Comparison of ENCODE assay signal across 18 cellular contexts in genomic region chr12:131129839-131130238, GRCh38.
DNase-seq lines count a peak whose midpoint lies in the region; ATAC-seq, FAIRE-seq and TF ChIP-seq lines count a peak whose summit lies in the region.
"Had no signal": no experiment of that assay in that cellular context is flagged by ENCODE, and none has a peak within 500 bp of the region (broad histone marks: within the 10 kb centered on the region; RNA-seq: fewer than 3 reads in every experiment).

No MANE protein-coding gene starts in this region.

- no peaks in the 10 kb centered on the region for H3K36me3 ChIP-seq in kidney (ENCODE audit: control insufficient read depth in 1 of 2, insufficient read depth in 2 of 2, low read length in 2 of 2)
- H3K36me3 ChIP-seq: Peyer's patch had no signal

- peak; percentile 11 for DNase-seq in EL
- peak; percentile 30 for DNase-seq in MV-4-11 (lab: John Stamatoyannopoulos, UW)
- DNase-seq in central memory CD8-positive, alpha-beta T cell (ENCODE audit: low spot score in 2 of 2) = no peak
- peak; percentile 70 for DNase-seq in posterior vena cava (ENCODE audit: low spot score)
- DNase-seq in stimulated activated CD4-positive, alpha-beta T cell treated with anti-CD3 and anti-CD28 coated beads, Interleukin-4, amount 100 ng/mL, for 4 hours = no peak
- DNase-seq in kidney = no peak
- DNase-seq: activated CD4-positive, alpha-beta T cell treated with anti-CD3 and anti-CD28 coated beads, Interleukin-2, amount 10 ng/mL, durations not matched to agents 24 days and 14 days; C1 segment of cervical spinal cord; DMS79 treated with DMSO at 0.1 percent for 48 hours; Karpas-422; NCI-H187; NCI-H524 treated with DMSO at 0.1 percent for 48 hours; occipital lobe; small intestine had no signal

- H3K27me3 Mint-ChIP-seq in central memory CD8-positive, alpha-beta T cell = no peaks in the 10 kb centered on the region
- H3K27me3 Mint-ChIP-seq: activated CD4-positive, alpha-beta T cell treated with anti-CD3 and anti-CD28 coated beads, Interleukin-2, amount 10 ng/mL, durations not matched to agents 24 days and 14 days; stimulated activated naive CD8-positive, alpha-beta T cell treated with anti-CD3 and anti-CD28 coated beads, Interleukin-15, Interleukin-2, amounts not matched to agents 100 ng/mL and 50 ng/mL, for 24 hours had no signal

- no peaks in the 10 kb centered on the region for H3K9me3 Mint-ChIP-seq in central memory CD8-positive, alpha-beta T cell
- H3K9me3 Mint-ChIP-seq: stimulated activated naive CD8-positive, alpha-beta T cell treated with anti-CD3 and anti-CD28 coated beads, Interleukin-15, Interleukin-2, amounts not matched to agents 100 ng/mL and 50 ng/mL, for 24 hours had no signal

- no peak for TF ChIP-seq CTCF in kidney (IDR thresholded peaks at IDR 0.05; ENCODE audit: borderline replicate concordance, extremely low read depth, insufficient read depth)

- intact Hi-C loops in posterior vena cava (cut with DNase I) (loop anchor here (5.0 kb wide), 1 partner anchor 213 kb away; no protein-coding TSS in a partner anchor), kidney (cut with DNase I) (no loop called here)

- H3K27ac Mint-ChIP-seq in central memory CD8-positive, alpha-beta T cell (ENCODE audit: low read depth) = peak overlapping the region; percentile 75
- H3K27ac Mint-ChIP-seq: activated CD4-positive, alpha-beta T cell treated with anti-CD3 and anti-CD28 coated beads, Interleukin-2, amount 10 ng/mL, durations not matched to agents 24 days and 14 days; stimulated activated naive CD8-positive, alpha-beta T cell treated with anti-CD3 and anti-CD28 coated beads, Interleukin-15, Interleukin-2, amounts not matched to agents 100 ng/mL and 50 ng/mL, for 24 hours had no signal

- peaks cover 0 to 3% of the 10 kb centered on the region in 2 donors for H3K4me1 ChIP-seq in kidney (ENCODE audit: control insufficient read depth in 1 of 2, insufficient read depth in 1 of 2, low read depth in 1 of 2, low read length in 2 of 2)

- peaks cover 24% of the 10 kb centered on the region for H3K4me1 Mint-ChIP-seq in central memory CD8-positive, alpha-beta T cell
- H3K4me1 Mint-ChIP-seq: activated CD4-positive, alpha-beta T cell treated with anti-CD3 and anti-CD28 coated beads, Interleukin-2, amount 10 ng/mL, durations not matched to agents 24 days and 14 days had no signal

- H3K27ac ChIP-seq in kidney (ENCODE audit: low read depth in 2 of 2, low read length in 2 of 2) = no peak overlapping the region
- H3K27ac ChIP-seq: Peyer's patch had no signal

- no peaks in the 10 kb centered on the region for H3K36me3 Mint-ChIP-seq in central memory CD8-positive, alpha-beta T cell (ENCODE audit: insufficient read depth)

- H3K9me3 ChIP-seq in kidney (ENCODE audit: control insufficient read depth in 1 of 2, low read length in 2 of 2) = no peaks in the 10 kb centered on the region
- H3K9me3 ChIP-seq: Peyer's patch had no signal

- H3K4me3 ChIP-seq in kidney (ENCODE audit: low read length in 2 of 2) = no peak overlapping the region
- H3K4me3 ChIP-seq: Peyer's patch had no signal

- H3K4me3 Mint-ChIP-seq in central memory CD8-positive, alpha-beta T cell = no peak overlapping the region
- H3K4me3 Mint-ChIP-seq: activated CD4-positive, alpha-beta T cell treated with anti-CD3 and anti-CD28 coated beads, Interleukin-2, amount 10 ng/mL, durations not matched to agents 24 days and 14 days; stimulated activated naive CD8-positive, alpha-beta T cell treated with anti-CD3 and anti-CD28 coated beads, Interleukin-15, Interleukin-2, amounts not matched to agents 100 ng/mL and 50 ng/mL, for 24 hours had no signal

- FAIRE-seq in kidney (lab: Jason Lieb, UNC) = no peak
- FAIRE-seq: small intestine had no signal

- no peak overlapping the region for H3K9ac ChIP-seq in kidney (ENCODE audit: low read length in 2 of 2)

- no peak for ATAC-seq in central memory CD8-positive, alpha-beta T cell (replicated peaks; ENCODE audit: extremely low read depth, poor library complexity, severe bottlenecking)
- ATAC-seq in HG03457 (IDR thresholded peaks at IDR 0.05; ENCODE audit: unreplicated experiment) (no peak), GM21717 (IDR thresholded peaks at IDR 0.05; ENCODE audit: unreplicated experiment) (no peak)

Comparison
In these comparisons a context has a peak if more than half of its experiments do, and no peak if none do; other contexts are left out.
1. DNase-seq: peak in EL (single experiment), MV-4-11 (single experiment) and posterior vena cava (single experiment); none in central memory CD8-positive, alpha-beta T cell (0 of 2), stimulated activated CD4-positive, alpha-beta T cell treated with anti-CD3 and anti-CD28 coated beads, Interleukin-4, amount 100 ng/mL, for 4 hours (0 of 2) and kidney (single experiment).